In genomic region chr19:58510084-58510862, GRCh38 we compare ENCODE assay signal across 1 cellular context.
TF ChIP-seq lines count a peak whose summit lies in the region.

No MANE protein-coding gene starts in this region.

TF ChIP-seq in HepG2, 621 proteins besides CTCF, POLR2A, EP300 and RAD21 (continued from another document and continues in another):
- TF ChIP-seq, protein P1, sequence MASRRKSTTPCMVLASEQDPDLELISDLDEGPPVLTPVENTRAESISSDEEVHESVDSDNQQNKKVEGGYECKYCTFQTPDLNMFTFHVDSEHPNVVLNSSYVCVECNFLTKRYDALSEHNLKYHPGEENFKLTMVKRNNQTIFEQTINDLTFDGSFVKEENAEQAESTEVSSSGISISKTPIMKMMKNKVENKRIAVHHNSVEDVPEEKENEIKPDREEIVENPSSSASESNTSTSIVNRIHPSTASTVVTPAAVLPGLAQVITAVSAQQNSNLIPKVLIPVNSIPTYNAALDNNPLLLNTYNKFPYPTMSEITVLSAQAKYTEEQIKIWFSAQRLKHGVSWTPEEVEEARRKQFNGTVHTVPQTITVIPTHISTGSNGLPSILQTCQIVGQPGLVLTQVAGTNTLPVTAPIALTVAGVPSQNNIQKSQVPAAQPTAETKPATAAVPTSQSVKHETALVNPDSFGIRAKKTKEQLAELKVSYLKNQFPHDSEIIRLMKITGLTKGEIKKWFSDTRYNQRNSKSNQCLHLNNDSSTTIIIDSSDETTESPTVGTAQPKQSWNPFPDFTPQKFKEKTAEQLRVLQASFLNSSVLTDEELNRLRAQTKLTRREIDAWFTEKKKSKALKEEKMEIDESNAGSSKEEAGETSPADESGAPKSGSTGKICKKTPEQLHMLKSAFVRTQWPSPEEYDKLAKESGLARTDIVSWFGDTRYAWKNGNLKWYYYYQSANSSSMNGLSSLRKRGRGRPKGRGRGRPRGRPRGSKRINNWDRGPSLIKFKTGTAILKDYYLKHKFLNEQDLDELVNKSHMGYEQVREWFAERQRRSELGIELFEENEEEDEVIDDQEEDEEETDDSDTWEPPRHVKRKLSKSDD (CRISPR knock-in tag; IDR thresholded peaks at IDR 0.05; ENCODE audit: low read depth), result 0 out of 2 replicates have a peak, but pooled peaks have one; percentile 35
- TF ChIP-seq SALL2 (CRISPR knock-in tag; IDR thresholded peaks at IDR 0.05) (0 out of 2 replicates have a peak, but pooled peaks have one; percentile 35), KDM3A (CRISPR knock-in tag; IDR thresholded peaks at IDR 0.05; ENCODE audit: low read depth) (0 out of 2 replicates have a peak, but pooled peaks have one; percentile 29), ATF2 (CRISPR knock-in tag; IDR thresholded peaks at IDR 0.05) (0 out of 2 replicates have a peak, but pooled peaks have one; percentile 31), ZNF121 (CRISPR knock-in tag; IDR thresholded peaks at IDR 0.05) (0 out of 2 replicates have a peak, but pooled peaks have one; percentile 51), THAP11 (CRISPR knock-in tag; IDR thresholded peaks at IDR 0.05) (peak; percentile 35), RFXAP (CRISPR knock-in tag; IDR thresholded peaks at IDR 0.05; ENCODE audit: borderline replicate concordance) (no peak), ZNF841 (CRISPR knock-in tag; IDR thresholded peaks at IDR 0.05; ENCODE audit: borderline replicate concordance) (no peak), JDP2 (CRISPR knock-in tag; IDR thresholded peaks at IDR 0.05; ENCODE audit: borderline replicate concordance) (no peak), ZNF530 (CRISPR knock-in tag; IDR thresholded peaks at IDR 0.05; ENCODE audit: low read depth) (no peak), POLR2AphosphoS5 (IDR thresholded peaks at IDR 0.05; ENCODE audit: low read depth, low read length) (no peak), ZBED4 (CRISPR knock-in tag; IDR thresholded peaks at IDR 0.05; ENCODE audit: borderline replicate concordance) (no peak), ZNF639 (CRISPR knock-in tag; conservative IDR thresholded peaks at IDR 0.05) (no peak), RORA (CRISPR knock-in tag; IDR thresholded peaks at IDR 0.05) (no peak), HNF4G (IDR thresholded peaks at IDR 0.05; ENCODE audit: borderline replicate concordance, low read depth, low read length) (peak; percentile 90), HNF4G (CRISPR knock-in tag; IDR thresholded peaks at IDR 0.05; ENCODE audit: borderline replicate concordance, low read depth) (peak; percentile 88), ZKSCAN8 (CRISPR knock-in tag; IDR thresholded peaks at IDR 0.05; ENCODE audit: borderline replicate concordance) (0 out of 2 replicates have a peak, but pooled peaks have one; percentile 35), BCL6 (CRISPR knock-in tag; IDR thresholded peaks at IDR 0.05) (peak; percentile 73), RARA (CRISPR knock-in tag; IDR thresholded peaks at IDR 0.05) (peak; percentile 92), ZGPAT (CRISPR knock-in tag; IDR thresholded peaks at IDR 0.05) (peak; percentile 27; the same call in 1 of the 2 replicates)
- TF ChIP-seq, protein P2, sequence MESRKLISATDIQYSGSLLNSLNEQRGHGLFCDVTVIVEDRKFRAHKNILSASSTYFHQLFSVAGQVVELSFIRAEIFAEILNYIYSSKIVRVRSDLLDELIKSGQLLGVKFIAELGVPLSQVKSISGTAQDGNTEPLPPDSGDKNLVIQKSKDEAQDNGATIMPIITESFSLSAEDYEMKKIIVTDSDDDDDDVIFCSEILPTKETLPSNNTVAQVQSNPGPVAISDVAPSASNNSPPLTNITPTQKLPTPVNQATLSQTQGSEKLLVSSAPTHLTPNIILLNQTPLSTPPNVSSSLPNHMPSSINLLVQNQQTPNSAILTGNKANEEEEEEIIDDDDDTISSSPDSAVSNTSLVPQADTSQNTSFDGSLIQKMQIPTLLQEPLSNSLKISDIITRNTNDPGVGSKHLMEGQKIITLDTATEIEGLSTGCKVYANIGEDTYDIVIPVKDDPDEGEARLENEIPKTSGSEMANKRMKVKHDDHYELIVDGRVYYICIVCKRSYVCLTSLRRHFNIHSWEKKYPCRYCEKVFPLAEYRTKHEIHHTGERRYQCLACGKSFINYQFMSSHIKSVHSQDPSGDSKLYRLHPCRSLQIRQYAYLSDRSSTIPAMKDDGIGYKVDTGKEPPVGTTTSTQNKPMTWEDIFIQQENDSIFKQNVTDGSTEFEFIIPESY (CRISPR knock-in tag; IDR thresholded peaks at IDR 0.05), result no peak
- TF ChIP-seq, protein P3, sequence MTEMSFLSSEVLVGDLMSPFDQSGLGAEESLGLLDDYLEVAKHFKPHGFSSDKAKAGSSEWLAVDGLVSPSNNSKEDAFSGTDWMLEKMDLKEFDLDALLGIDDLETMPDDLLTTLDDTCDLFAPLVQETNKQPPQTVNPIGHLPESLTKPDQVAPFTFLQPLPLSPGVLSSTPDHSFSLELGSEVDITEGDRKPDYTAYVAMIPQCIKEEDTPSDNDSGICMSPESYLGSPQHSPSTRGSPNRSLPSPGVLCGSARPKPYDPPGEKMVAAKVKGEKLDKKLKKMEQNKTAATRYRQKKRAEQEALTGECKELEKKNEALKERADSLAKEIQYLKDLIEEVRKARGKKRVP (CRISPR knock-in tag; IDR thresholded peaks at IDR 0.05), result peak in 1 of 2 experiments; percentile 43; a peak in 1 of 4 replicates
- TF ChIP-seq, protein P4, sequence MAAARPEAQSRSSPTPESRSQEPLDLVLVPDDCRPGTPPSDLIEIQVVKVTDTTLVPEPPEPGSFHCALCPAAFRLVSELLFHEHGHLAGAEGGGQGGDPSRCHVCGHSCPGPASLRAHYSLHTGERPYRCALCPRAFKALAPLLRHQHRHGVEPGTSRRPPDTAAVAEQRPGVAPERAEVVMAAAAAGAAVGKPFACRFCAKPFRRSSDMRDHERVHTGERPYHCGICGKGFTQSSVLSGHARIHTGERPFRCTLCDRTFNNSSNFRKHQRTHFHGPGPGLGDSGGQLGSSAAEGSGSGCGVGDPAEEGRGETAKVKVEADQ (CRISPR knock-in tag; IDR thresholded peaks at IDR 0.05; ENCODE audit: borderline replicate concordance), result 0 out of 2 replicates have a peak, but pooled peaks have one; percentile 37
- TF ChIP-seq, protein P5, sequence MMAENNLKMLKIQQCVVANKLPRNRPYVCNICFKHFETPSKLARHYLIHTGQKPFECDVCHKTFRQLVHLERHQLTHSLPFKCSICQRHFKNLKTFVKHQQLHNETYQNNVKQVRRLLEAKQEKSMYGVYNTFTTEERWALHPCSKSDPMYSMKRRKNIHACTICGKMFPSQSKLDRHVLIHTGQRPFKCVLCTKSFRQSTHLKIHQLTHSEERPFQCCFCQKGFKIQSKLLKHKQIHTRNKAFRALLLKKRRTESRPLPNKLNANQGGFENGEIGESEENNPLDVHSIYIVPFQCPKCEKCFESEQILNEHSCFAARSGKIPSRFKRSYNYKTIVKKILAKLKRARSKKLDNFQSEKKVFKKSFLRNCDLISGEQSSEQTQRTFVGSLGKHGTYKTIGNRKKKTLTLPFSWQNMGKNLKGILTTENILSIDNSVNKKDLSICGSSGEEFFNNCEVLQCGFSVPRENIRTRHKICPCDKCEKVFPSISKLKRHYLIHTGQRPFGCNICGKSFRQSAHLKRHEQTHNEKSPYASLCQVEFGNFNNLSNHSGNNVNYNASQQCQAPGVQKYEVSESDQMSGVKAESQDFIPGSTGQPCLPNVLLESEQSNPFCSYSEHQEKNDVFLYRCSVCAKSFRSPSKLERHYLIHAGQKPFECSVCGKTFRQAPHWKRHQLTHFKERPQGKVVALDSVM (CRISPR knock-in tag; IDR thresholded peaks at IDR 0.05), result peak; percentile 91
- TF ChIP-seq, protein P6, sequence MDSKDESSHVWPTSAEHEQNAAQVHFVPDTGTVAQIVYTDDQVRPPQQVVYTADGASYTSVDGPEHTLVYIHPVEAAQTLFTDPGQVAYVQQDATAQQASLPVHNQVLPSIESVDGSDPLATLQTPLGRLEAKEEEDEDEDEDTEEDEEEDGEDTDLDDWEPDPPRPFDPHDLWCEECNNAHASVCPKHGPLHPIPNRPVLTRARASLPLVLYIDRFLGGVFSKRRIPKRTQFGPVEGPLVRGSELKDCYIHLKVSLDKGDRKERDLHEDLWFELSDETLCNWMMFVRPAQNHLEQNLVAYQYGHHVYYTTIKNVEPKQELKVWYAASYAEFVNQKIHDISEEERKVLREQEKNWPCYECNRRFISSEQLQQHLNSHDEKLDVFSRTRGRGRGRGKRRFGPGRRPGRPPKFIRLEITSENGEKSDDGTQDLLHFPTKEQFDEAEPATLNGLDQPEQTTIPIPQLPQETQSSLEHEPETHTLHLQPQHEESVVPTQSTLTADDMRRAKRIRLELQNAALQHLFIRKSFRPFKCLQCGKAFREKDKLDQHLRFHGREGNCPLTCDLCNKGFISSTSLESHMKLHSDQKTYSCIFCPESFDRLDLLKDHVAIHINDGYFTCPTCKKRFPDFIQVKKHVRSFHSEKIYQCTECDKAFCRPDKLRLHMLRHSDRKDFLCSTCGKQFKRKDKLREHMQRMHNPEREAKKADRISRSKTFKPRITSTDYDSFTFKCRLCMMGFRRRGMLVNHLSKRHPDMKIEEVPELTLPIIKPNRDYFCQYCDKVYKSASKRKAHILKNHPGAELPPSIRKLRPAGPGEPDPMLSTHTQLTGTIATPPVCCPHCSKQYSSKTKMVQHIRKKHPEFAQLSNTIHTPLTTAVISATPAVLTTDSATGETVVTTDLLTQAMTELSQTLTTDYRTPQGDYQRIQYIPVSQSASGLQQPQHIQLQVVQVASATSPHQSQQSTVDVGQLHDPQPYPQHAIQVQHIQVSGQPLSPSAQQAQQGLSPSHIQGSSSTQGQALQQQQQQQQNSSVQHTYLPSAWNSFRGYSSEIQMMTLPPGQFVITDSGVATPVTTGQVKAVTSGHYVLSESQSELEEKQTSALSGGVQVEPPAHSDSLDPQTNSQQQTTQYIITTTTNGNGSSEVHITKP (CRISPR knock-in tag; IDR thresholded peaks at IDR 0.05; ENCODE audit: low read depth), result no peak
- TF ChIP-seq, protein P7, sequence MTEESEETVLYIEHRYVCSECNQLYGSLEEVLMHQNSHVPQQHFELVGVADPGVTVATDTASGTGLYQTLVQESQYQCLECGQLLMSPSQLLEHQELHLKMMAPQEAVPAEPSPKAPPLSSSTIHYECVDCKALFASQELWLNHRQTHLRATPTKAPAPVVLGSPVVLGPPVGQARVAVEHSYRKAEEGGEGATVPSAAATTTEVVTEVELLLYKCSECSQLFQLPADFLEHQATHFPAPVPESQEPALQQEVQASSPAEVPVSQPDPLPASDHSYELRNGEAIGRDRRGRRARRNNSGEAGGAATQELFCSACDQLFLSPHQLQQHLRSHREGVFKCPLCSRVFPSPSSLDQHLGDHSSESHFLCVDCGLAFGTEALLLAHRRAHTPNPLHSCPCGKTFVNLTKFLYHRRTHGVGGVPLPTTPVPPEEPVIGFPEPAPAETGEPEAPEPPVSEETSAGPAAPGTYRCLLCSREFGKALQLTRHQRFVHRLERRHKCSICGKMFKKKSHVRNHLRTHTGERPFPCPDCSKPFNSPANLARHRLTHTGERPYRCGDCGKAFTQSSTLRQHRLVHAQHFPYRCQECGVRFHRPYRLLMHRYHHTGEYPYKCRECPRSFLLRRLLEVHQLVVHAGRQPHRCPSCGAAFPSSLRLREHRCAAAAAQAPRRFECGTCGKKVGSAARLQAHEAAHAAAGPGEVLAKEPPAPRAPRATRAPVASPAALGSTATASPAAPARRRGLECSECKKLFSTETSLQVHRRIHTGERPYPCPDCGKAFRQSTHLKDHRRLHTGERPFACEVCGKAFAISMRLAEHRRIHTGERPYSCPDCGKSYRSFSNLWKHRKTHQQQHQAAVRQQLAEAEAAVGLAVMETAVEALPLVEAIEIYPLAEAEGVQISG (CRISPR knock-in tag; IDR thresholded peaks at IDR 0.05), result peak; percentile 43; the same call in 1 of the 2 replicates
